In genomic region chr17:44321246-44322120, GRCh38 we compare ENCODE assay signal across 29 cellular contexts. TPM values are rescaled to one million over a fixed set of nuclear protein-coding genes. Genes with fewer than 3 reads are reported as not detected.
"Had no signal": no experiment of that assay in that cellular context is flagged by ENCODE, and none has a peak within 500 bp of the region (broad histone marks: within the 10 kb centered on the region; RNA-seq: fewer than 3 reads in every experiment).

No MANE protein-coding gene starts in this region.

- DNase-seq: activated B cell treated with CpG ODN at 0.5 μM for 24 hours; activated gamma-delta T cell treated with Interleukin-2 at 50 U/mL for 16 hours; activated naive CD4-positive, alpha-beta T cell treated with anti-CD3 and anti-CD28 coated beads, Interleukin-2, amount 50 U/mL, for 16 hours; activated T-cell treated with anti-CD3 and anti-CD28 coated beads for 4 hours; amygdala; central memory CD4-positive, alpha-beta T cell; endodermal cell; foreskin keratinocyte; left lung; lower lobe of right lung; mesenchymal stem cell; nucleus accumbens; sigmoid colon; small intestine; stimulated activated CD4-positive, alpha-beta T cell treated with anti-CD3 and anti-CD28 coated beads, Interleukin-4, amount 100 ng/mL, for 4 hours; stimulated activated CD8-positive, alpha-beta memory T cell treated with anti-CD3 and anti-CD28 coated beads, Interleukin-4, amount 100 ng/mL, for 48 hours; stimulated activated naive CD8-positive, alpha-beta T cell treated with anti-CD3 and anti-CD28 coated beads, Interleukin-15, amount 100 ng/mL, for 72 hours; T-helper 1 cell; thyroid gland; upper lobe of right lung had no signal

- H3K4me3 ChIP-seq: breast epithelium, esophagus muscularis mucosa, left lung, lower lobe of right lung, pancreas, psoas muscle, sigmoid colon, thyroid gland, upper lobe of right lung had no signal

- H3K4me3 Mint-ChIP-seq: dendritic cell treated with granulocyte-macrophage colony-stimulating factor and Interleukin-4, amounts not matched to agents 40 ng/mL and 50 ng/mL, for 4 days; endodermal cell; stimulated activated memory B cell treated with anti-CD40 and anti-IgM and Interleukin-4, amounts not matched to agents 10 μg/mL and 1 μg/mL and 100 μg/mL, for 72 hours; stimulated activated naive CD8-positive, alpha-beta T cell treated with anti-CD3 and anti-CD28 coated beads, Interleukin-15, amount 100 ng/mL, for 72 hours; T-helper 2 cell treated with Interferon-gamma antibody and Interleukin-4, amounts not matched to agents 5 μg/mL and 100 μg/mL, for 36 hours had no signal

- H3K9me3 Mint-ChIP-seq: dendritic cell treated with granulocyte-macrophage colony-stimulating factor and Interleukin-4, amounts not matched to agents 40 ng/mL and 50 ng/mL, for 4 days; endodermal cell; naive thymus-derived CD8-positive, alpha-beta T cell; stimulated activated memory B cell treated with anti-CD40 and anti-IgM and Interleukin-4, amounts not matched to agents 10 μg/mL and 1 μg/mL and 100 μg/mL, for 72 hours; stimulated activated naive CD8-positive, alpha-beta T cell treated with anti-CD3 and anti-CD28 coated beads, Interleukin-15, amount 100 ng/mL, for 72 hours; T-helper 2 cell treated with Interferon-gamma antibody and Interleukin-4, amounts not matched to agents 5 μg/mL and 100 μg/mL, for 36 hours had no signal

- H3K4me1 Mint-ChIP-seq: endodermal cell had no signal

- H3K27ac ChIP-seq: breast epithelium, esophagus muscularis mucosa, foreskin keratinocyte, left lung, lower lobe of right lung, pancreas, psoas muscle, sigmoid colon, thyroid gland, upper lobe of right lung had no signal

- H3K27ac Mint-ChIP-seq: activated B cell treated with CpG ODN at 0.5 μM for 24 hours; dendritic cell treated with granulocyte-macrophage colony-stimulating factor and Interleukin-4, amounts not matched to agents 40 ng/mL and 50 ng/mL, for 4 days; endodermal cell; stimulated activated memory B cell treated with anti-CD40 and anti-IgM and Interleukin-4, amounts not matched to agents 10 μg/mL and 1 μg/mL and 100 μg/mL, for 72 hours; stimulated activated naive CD8-positive, alpha-beta T cell treated with anti-CD3 and anti-CD28 coated beads, Interleukin-15, amount 100 ng/mL, for 72 hours; T-helper 2 cell treated with Interferon-gamma antibody and Interleukin-4, amounts not matched to agents 5 μg/mL and 100 μg/mL, for 36 hours had no signal

- H3K4me1 ChIP-seq: foreskin keratinocyte had no signal

- H3K9me3 ChIP-seq: breast epithelium, esophagus muscularis mucosa, left lung, lower lobe of right lung, pancreas, psoas muscle, sigmoid colon, thyroid gland, upper lobe of right lung had no signal

- H3K27me3 ChIP-seq: pancreas, thyroid gland had no signal

- H3K36me3 ChIP-seq: breast epithelium had no signal

- ATAC-seq: foreskin keratinocyte; left lung; lower lobe of right lung; naive thymus-derived CD8-positive, alpha-beta T cell; pancreas; psoas muscle; stimulated activated memory B cell treated with anti-CD40 and anti-IgM and Interleukin-4, amounts not matched to agents 10 μg/mL and 1 μg/mL and 100 μg/mL, for 72 hours; stimulated activated naive CD8-positive, alpha-beta T cell treated with anti-CD3 and anti-CD28 coated beads, Interleukin-15, amount 100 ng/mL, for 72 hours; upper lobe of right lung had no signal

RNA-seq across cellular contexts. Expression of gene RUNDC3A, which starts 13.1 kb away (rescaled TPM):
- total RNA-seq: naive thymus-derived CD8-positive, alpha-beta T cell had no signal

RNA-seq across cellular contexts. Expression of gene SLC4A1, which starts 53.5 kb away (rescaled TPM):
- total RNA-seq: foreskin keratinocyte; glomerular endothelial cell; naive thymus-derived CD8-positive, alpha-beta T cell had no signal
